In genomic region chr19:16615788-16616187, GRCh38 we compare ENCODE assay signal across 18 cellular contexts. TPM values are rescaled to one million over a fixed set of nuclear protein-coding genes. Genes with fewer than 3 reads are reported as not detected.
DNase-seq lines count a peak whose midpoint lies in the region; ATAC-seq, FAIRE-seq and TF ChIP-seq lines count a peak whose summit lies in the region.
"Had no signal": no experiment of that assay in that cellular context is flagged by ENCODE, and none has a peak within 500 bp of the region (broad histone marks: within the 10 kb centered on the region; RNA-seq: fewer than 3 reads in every experiment).

No MANE protein-coding gene starts in this region.

- FAIRE-seq in K562 (lab: Jason Lieb, UNC) = peak; percentile 77
- FAIRE-seq: TTC549 had no signal

- H3K4me2 ChIP-seq in K562 (ENCODE audit: insufficient read depth, low read length) (no peak overlapping the region), trophoblast cell (ENCODE audit: low read length) (no peak overlapping the region)

- 0% methylated on average over 1 of the region's 1 CpG for WGBS in K562 (ENCODE audit: insufficient coverage, low coverage, missing lambda C conversion rate)
- WGBS in trophoblast cell (ENCODE audit: extremely low coverage, insufficient coverage, insufficient read length) = no CpG with 5 or more reads among the region's 1 CpG

- H3K27ac ChIP-seq in K562 (ENCODE audit: extremely low read depth, low read depth, low read length) (no peak overlapping the region), trophoblast cell (ENCODE audit: low read depth, low read length) (no peak overlapping the region), dorsolateral prefrontal cortex (no peak overlapping the region)
- H3K27ac ChIP-seq: heart left ventricle, sigmoid colon had no signal

- H3K9me1 ChIP-seq in K562 (ENCODE audit: control insufficient read depth, insufficient read depth, low read length) = peaks cover 15% of the 10 kb centered on the region

- H3K9ac ChIP-seq in K562 (ENCODE audit: insufficient read depth in 1 of 2, low read depth in 2 of 2, low read length in 2 of 2) = no peak overlapping the region
- no peak overlapping the region for H3K9ac ChIP-seq in trophoblast cell (ENCODE audit: low read length)

- H3K27me3 ChIP-seq in K562 (ENCODE audit: control insufficient read depth in 2 of 2, insufficient read depth in 2 of 2, low read length in 2 of 2) (no peaks in the 10 kb centered on the region), trophoblast cell (ENCODE audit: insufficient read depth, low read length) (no peaks in the 10 kb centered on the region), dorsolateral prefrontal cortex (no peaks in the 10 kb centered on the region)
- H3K27me3 ChIP-seq: heart left ventricle, sigmoid colon had no signal

- H3K79me2 ChIP-seq in K562 (ENCODE audit: control insufficient read depth, insufficient read depth, low read length) (peaks cover 98% of the 10 kb centered on the region), trophoblast cell (ENCODE audit: control insufficient read depth, insufficient read depth, low read length, poor library complexity) (peaks cover 38% of the 10 kb centered on the region)

- no peak overlapping the region for H4K91ac ChIP-seq in trophoblast cell (ENCODE audit: low read depth, low read length)

- no TSS peak for BruUV-seq in K562 (replicated peaks; lab: Mats Ljungman, UMichigan)

- TF ChIP-seq RAD21 in K562 (CRISPR knock-in tag; conservative IDR thresholded peaks at IDR 0.05 in 1 of 2, IDR thresholded peaks at IDR 0.05 in 1 of 2) = no peak

- H3K4ac ChIP-seq in trophoblast cell (ENCODE audit: low read depth, low read length) = peak overlapping the region; percentile 17

- peaks cover 16% of the 10 kb centered on the region; the same call in 2 of the 3 replicates for H3K36me3 ChIP-seq in K562 (ENCODE audit: control insufficient read depth, insufficient read depth, low read length)
- peaks cover 0 to 3% of the 10 kb centered on the region in 2 experiments for H3K36me3 ChIP-seq in trophoblast cell (ENCODE audit: control insufficient read depth in 1 of 2, insufficient read depth in 2 of 2, low read length in 2 of 2)
- H3K36me3 ChIP-seq: heart left ventricle, sigmoid colon had no signal

- POLR2A ChIA-PET in activated CD4-positive, alpha-beta T cell treated with anti-CD3 and anti-CD28 coated beads for 36 hours (lab: Charles Lee) = interaction anchor here (1.4 kb wide), 1 partner anchor 11 kb away, joined by 3 read pairs; no protein-coding TSS in a partner anchor
- POLR2A ChIA-PET in K562 (lab: Yijun Ruan, JAX) = interaction anchor here (1.2 to 5.6 kb wide), 5 partner anchors 8 to 34 kb away, joined by 3 to 52 read pairs (median 4); partner anchors contain the start of gene MED26

- H3K9me3 Mint-ChIP-seq in activated CD4-positive, alpha-beta T cell treated with anti-CD3 and anti-CD28 coated beads for 36 hours (ENCODE audit: low read depth) = no peaks in the 10 kb centered on the region
- H3K9me3 Mint-ChIP-seq: mesothelial cell of epicardium had no signal

- H4K20me1 ChIP-seq in K562 (replicated peaks; ENCODE audit: control insufficient read depth, insufficient read depth, low read length) = peaks cover 90% of the 10 kb centered on the region

- H3K27me3 Mint-ChIP-seq in activated CD4-positive, alpha-beta T cell treated with anti-CD3 and anti-CD28 coated beads for 36 hours = no peaks in the 10 kb centered on the region

- no peak overlapping the region for H2BK12ac ChIP-seq in trophoblast cell (ENCODE audit: low read length)

- no peak overlapping the region for H4K12ac ChIP-seq in trophoblast cell (ENCODE audit: low read depth, low read length)

- peaks cover 14 to 15% of the 10 kb centered on the region in 2 experiments; a peak in 4 of 5 replicates for H3K4me1 ChIP-seq in K562 (replicated peaks in 1 of 2; ENCODE audit: control insufficient read depth in 2 of 2, insufficient read depth in 2 of 2, low read length in 2 of 2)
- H3K4me1 ChIP-seq in trophoblast cell (ENCODE audit: control insufficient read depth in 1 of 2, insufficient read depth in 2 of 2, low read length in 2 of 2) = peaks cover 10 to 15% of the 10 kb centered on the region in 2 experiments

- CTCF ChIA-PET in activated CD4-positive, alpha-beta T cell treated with anti-CD3 and anti-CD28 coated beads for 36 hours (lab: Charles Lee) = interaction anchor here (0.6 kb wide), 1 partner anchor 40 kb away, joined by 3 read pairs; no protein-coding TSS in a partner anchor
- CTCF ChIA-PET in K562 (lab: Yijun Ruan, JAX; ENCODE audit: low intra/inter-chr PET ratio) = interaction anchor here (0.5 kb wide), 1 partner anchor 32 kb away, joined by 3 read pairs; no protein-coding TSS in a partner anchor

- intact Hi-C loops in activated CD4-positive, alpha-beta T cell treated with anti-CD3 and anti-CD28 coated beads for 36 hours (cut with DNase I, micrococcal nuclease) = loop anchor here in 1 of 2 experiments (1.0 kb wide), 1 partner anchor 27 kb away; no protein-coding TSS in a partner anchor
- intact Hi-C loops in K562 (cut with micrococcal nuclease) = no loop called here
- intact Hi-C loops in dorsolateral prefrontal cortex (cut with DNase I) = no loop called here

- no peak overlapping the region for H3K4me3 Mint-ChIP-seq in activated CD4-positive, alpha-beta T cell treated with anti-CD3 and anti-CD28 coated beads for 36 hours
- H3K4me3 Mint-ChIP-seq: mesothelial cell of epicardium had no signal

- H3K4me1 Mint-ChIP-seq in activated CD4-positive, alpha-beta T cell treated with anti-CD3 and anti-CD28 coated beads for 36 hours = peaks cover 71% of the 10 kb centered on the region

- no peak overlapping the region for H4K8ac ChIP-seq in trophoblast cell (ENCODE audit: low read depth, low read length)

- peaks cover 3% of the 10 kb centered on the region for H3K79me1 ChIP-seq in trophoblast cell (ENCODE audit: low read length)

- H2AK5ac ChIP-seq in trophoblast cell (ENCODE audit: low read length) = peak overlapping the region; percentile 26

- DNase-seq in activated CD4-positive, alpha-beta T cell treated with anti-CD3 and anti-CD28 coated beads for 36 hours = no peak
- no peak for DNase-seq in activated CD4-positive, alpha-beta T cell treated with anti-CD3 and anti-CD28 coated beads for 1 hour
- DNase-seq in LHCN-M2 (ENCODE audit: low read depth) (peak; percentile 26), K562 (ENCODE audit: extremely low read depth in 1 of 4, low spot score in 3 of 4) (peak in 3 of 4 experiments; percentile 52 to 72 (median 59)), trophoblast cell (no peak), amygdala (lab: John Stamatoyannopoulos, UW) (no peak), dorsolateral prefrontal cortex (no peak)
- DNase-seq: activated CD8-positive, alpha-beta memory T cell treated with anti-CD3 and anti-CD28 coated beads for 24 hours; activated effector memory CD4-positive, alpha-beta T cell treated with anti-CD3 and anti-CD28 coated beads, Interleukin-2, amount 50 U/mL, for 16 hours; heart left ventricle; KG1; NCI-H1436; NCI-H2227 treated with DMSO at 0.1 percent for 48 hours; SIG-M5; sigmoid colon had no signal

- H3K4me3 ChIP-seq in K562 (no peak overlapping the region), trophoblast cell (ENCODE audit: low read depth, low read length) (no peak overlapping the region), dorsolateral prefrontal cortex (no peak overlapping the region)
- H3K4me3 ChIP-seq: heart left ventricle, sigmoid colon had no signal

- H3K27ac Mint-ChIP-seq in activated CD4-positive, alpha-beta T cell treated with anti-CD3 and anti-CD28 coated beads for 36 hours = no peak overlapping the region
- H3K27ac Mint-ChIP-seq: mesothelial cell of epicardium had no signal

- peak overlapping the region; percentile 41 for H3K18ac ChIP-seq in trophoblast cell (ENCODE audit: low read length)

- no peak overlapping the region for H3K14ac ChIP-seq in trophoblast cell (ENCODE audit: low read length)

- ATAC-seq in activated CD4-positive, alpha-beta T cell treated with anti-CD3 and anti-CD28 coated beads for 36 hours = peak; percentile 68
- ATAC-seq in K562 (peak; percentile 61), GM21825 (IDR thresholded peaks at IDR 0.05; ENCODE audit: unreplicated experiment) (no peak)
- ATAC-seq: heart left ventricle had no signal

- H2BK120ac ChIP-seq in trophoblast cell (ENCODE audit: insufficient read depth, low read length, poor library complexity) = no peak overlapping the region

- TF ChIP-seq EP300 in K562 (IDR thresholded peaks at IDR 0.05; ENCODE audit: low read length) = no peak

- H3K23ac ChIP-seq in trophoblast cell (ENCODE audit: low read length) = no peak overlapping the region

- no peak overlapping the region for H2BK5ac ChIP-seq in trophoblast cell (ENCODE audit: low read depth, low read length, poor library complexity)

- H3K36me3 Mint-ChIP-seq in activated CD4-positive, alpha-beta T cell treated with anti-CD3 and anti-CD28 coated beads for 36 hours (ENCODE audit: low read depth) = no peaks in the 10 kb centered on the region
- H3K36me3 Mint-ChIP-seq: mesothelial cell of epicardium had no signal

- in situ Hi-C loops in K562 (cut with MboI) = no loop called here

- TF ChIP-seq CTCF in K562 (IDR thresholded peaks at IDR 0.05 in 2 of 3, conservative IDR thresholded peaks at IDR 0.05 in 1 of 3; ENCODE audit: insufficient read depth in 2 of 3, low read depth in 1 of 3, low read length in 3 of 3) (no peak), dorsolateral prefrontal cortex (IDR thresholded peaks at IDR 0.05 in 54 of 56, conservative IDR thresholded peaks at IDR 0.05 in 2 of 56; ENCODE audit: low read depth in 1 of 56, partially characterized antibody in 56 of 56) (no peak)

- H3K9me3 ChIP-seq in K562 (replicated peaks; ENCODE audit: control insufficient read depth, insufficient read depth, low read depth, low read length) (no peaks in the 10 kb centered on the region), trophoblast cell (ENCODE audit: insufficient read depth, low read depth, low read length) (no peaks in the 10 kb centered on the region)
- H3K9me3 ChIP-seq: heart left ventricle, sigmoid colon had no signal

- no peak overlapping the region for H2AFZ ChIP-seq in K562 (ENCODE audit: low read depth, low read length)
- H2AFZ ChIP-seq in trophoblast cell (ENCODE audit: insufficient read depth, low read length, poor library complexity) = no peak overlapping the region

- TF ChIP-seq POLR2A in K562 (conservative IDR thresholded peaks at IDR 0.05) = no peak

RNA-seq across cellular contexts. Expression of gene MED26, which starts 12.2 kb away (rescaled TPM):
- 10 to 100 TPM; 13.6 to 14.5 TPM for total RNA-seq in activated CD4-positive, alpha-beta T cell treated with anti-CD3 and anti-CD28 coated beads for 36 hours
- total RNA-seq in LHCN-M2 (2014; rRNA removed) (7.4 and 8.9 TPM in 2 replicates), K562 (2014; rRNA removed) (12.9 and 15.2 TPM in 2 replicates), K562 (2014; rRNA removed; fragmentation: Illumina TruSeq; extraction: Trizol) (3.7 and 4.6 TPM in 2 replicates), K562 (2015; rRNA removed; fragmentation: Illumina TruSeq; extraction: Trizol) (7.1 and 7.5 TPM in 2 replicates), K562 (2021) (15.1 and 16.5 TPM in 2 replicates), dorsolateral prefrontal cortex (10 to 100 TPM in 55 of 120 experiments, 1 to 10 TPM in 65; 5.4 to 17.4 (median 9.8) TPM)
- polyA plus RNA-seq in LHCN-M2 (2012) = 3.8 TPM
- total RNA-seq in K562 (2011; cell fraction: chromatin; rRNA removed; ENCODE audit: low replicate concordance) = 31.4 and 62.0 TPM in 2 replicates
- total RNA-seq in K562 (2011; cell fraction: nucleolus; rRNA removed) = 34.2 and 40.0 TPM in 2 replicates
- 27.1 and 33.1 TPM in 2 replicates for total RNA-seq in K562 (2011; cell fraction: nucleoplasm; rRNA removed)
- polyA plus RNA-seq in K562 (2011; rRNA removed) (5.6 and 6.1 TPM in 2 replicates), K562 (2014; fragmentation: Illumina TruSeq; extraction: Trizol) (6.2 and 8.4 TPM in 2 replicates), K562 (2014; fragmentation: Nextera tagmentation; extraction: Ambion mirVana) (under 1 TPM; 0.71 to 0.86 TPM), K562 (2014; rRNA removed) (8.4 and 9.0 TPM in 2 replicates)
- polyA plus RNA-seq in K562 (2011; cell fraction: cytosol; rRNA removed) = 5.8 and 11.0 TPM in 2 replicates
- polyA plus RNA-seq in K562 (2011; cell fraction: nucleus; rRNA removed) = 6.6 and 9.2 TPM in 2 replicates
- polyA plus RNA-seq in K562 (2012) = 5.5 and 7.2 TPM in 2 replicates
- polyA minus RNA-seq in K562 (2011; rRNA and poly(A)+ RNA removed) = 5.4 and 10.0 TPM in 2 replicates
- polyA minus RNA-seq in K562 (2011; cell fraction: cytosol; rRNA and poly(A)+ RNA removed) = 10.9 and 11.5 TPM in 2 replicates
- 13.2 and 20.2 TPM in 2 replicates for polyA minus RNA-seq in K562 (2011; cell fraction: nucleus; rRNA and poly(A)+ RNA removed)
- 10.5 and 11.2 TPM in 2 replicates for polyA plus RNA-seq in trophoblast cell (2013)

RNA-seq across cellular contexts. Expression of gene SLC35E1, which starts 43.6 kb away (rescaled TPM):
- total RNA-seq in activated CD4-positive, alpha-beta T cell treated with anti-CD3 and anti-CD28 coated beads for 36 hours = 10 to 100 TPM; 51.5 to 72.1 TPM
- total RNA-seq in LHCN-M2 (2014; rRNA removed) (33.2 and 34.3 TPM in 2 replicates), K562 (2014; rRNA removed) (18.5 and 24.4 TPM in 2 replicates), K562 (2014; rRNA removed; fragmentation: Illumina TruSeq; extraction: Trizol) (27.8 and 28.4 TPM in 2 replicates), K562 (2015; rRNA removed; fragmentation: Illumina TruSeq; extraction: Trizol) (25.7 and 27.3 TPM in 2 replicates), K562 (2021) (40.1 and 44.5 TPM in 2 replicates), dorsolateral prefrontal cortex (10 to 100 TPM; 27.5 to 64.1 (median 42.2) TPM)
- 33.3 TPM for polyA plus RNA-seq in LHCN-M2 (2012)
- total RNA-seq in K562 (2011; cell fraction: chromatin; rRNA removed; ENCODE audit: low replicate concordance) = 132 and 248 TPM in 2 replicates
- total RNA-seq in K562 (2011; cell fraction: nucleolus; rRNA removed) = 136 and 163 TPM in 2 replicates
- total RNA-seq in K562 (2011; cell fraction: nucleoplasm; rRNA removed) = 156 and 184 TPM in 2 replicates
- polyA plus RNA-seq in K562 (2011; rRNA removed) (28.0 and 40.1 TPM in 2 replicates), K562 (2014; fragmentation: Illumina TruSeq; extraction: Trizol) (31.3 and 34.3 TPM in 2 replicates), K562 (2014; fragmentation: Nextera tagmentation; extraction: Ambion mirVana) (10 to 100 TPM; 15.0 to 16.1 TPM), K562 (2014; rRNA removed) (19.3 and 29.4 TPM in 2 replicates)
- polyA plus RNA-seq in K562 (2011; cell fraction: cytosol; rRNA removed) = 41.7 and 60.4 TPM in 2 replicates
- polyA plus RNA-seq in K562 (2011; cell fraction: nucleus; rRNA removed) = 28.4 and 51.0 TPM in 2 replicates
- 23.2 and 28.7 TPM in 2 replicates for polyA plus RNA-seq in K562 (2012)
- polyA minus RNA-seq in K562 (2011; rRNA and poly(A)+ RNA removed) = 54.7 and 61.3 TPM in 2 replicates
- polyA minus RNA-seq in K562 (2011; cell fraction: cytosol; rRNA and poly(A)+ RNA removed) = 47.2 and 51.0 TPM in 2 replicates
- 20.2 and 28.9 TPM in 2 replicates for polyA minus RNA-seq in K562 (2011; cell fraction: nucleus; rRNA and poly(A)+ RNA removed)
- polyA plus RNA-seq in trophoblast cell (2013) = 101 TPM in 2 replicates

RNA-seq across cellular contexts. Expression of gene SMIM7, which starts 44.2 kb away (rescaled TPM):
- total RNA-seq in activated CD4-positive, alpha-beta T cell treated with anti-CD3 and anti-CD28 coated beads for 36 hours = 10 to 100 TPM; 46.5 to 52.2 TPM
- 97.1 and 97.3 TPM in 2 replicates for total RNA-seq in LHCN-M2 (2014; rRNA removed)
- polyA plus RNA-seq in LHCN-M2 (2012) = 81.2 TPM
- 167 and 203 TPM in 2 replicates for total RNA-seq in K562 (2011; cell fraction: chromatin; rRNA removed; ENCODE audit: low replicate concordance)
- total RNA-seq in K562 (2011; cell fraction: nucleolus; rRNA removed) = 137 and 142 TPM in 2 replicates
- 167 and 208 TPM in 2 replicates for total RNA-seq in K562 (2011; cell fraction: nucleoplasm; rRNA removed)
- total RNA-seq in K562 (2014; rRNA removed) = 55.3 and 63.3 TPM in 2 replicates
- 102 and 109 TPM in 2 replicates for total RNA-seq in K562 (2014; rRNA removed; fragmentation: Illumina TruSeq; extraction: Trizol)
- 110 and 114 TPM in 2 replicates for total RNA-seq in K562 (2015; rRNA removed; fragmentation: Illumina TruSeq; extraction: Trizol)
- 72.5 and 72.7 TPM in 2 replicates for total RNA-seq in K562 (2021)
- polyA plus RNA-seq in K562 (2011; rRNA removed) = 95.0 and 107 TPM in 2 replicates
- polyA plus RNA-seq in K562 (2011; cell fraction: cytosol; rRNA removed) = 60.8 and 84.9 TPM in 2 replicates
- 50.6 and 64.0 TPM in 2 replicates for polyA plus RNA-seq in K562 (2011; cell fraction: nucleus; rRNA removed)
- 67.5 and 69.7 TPM in 2 replicates for polyA plus RNA-seq in K562 (2012)
- 85.6 and 113 TPM in 2 replicates for polyA plus RNA-seq in K562 (2014; fragmentation: Illumina TruSeq; extraction: Trizol)
- polyA plus RNA-seq in K562 (2014; fragmentation: Nextera tagmentation; extraction: Ambion mirVana) = 100 to 1,000 TPM; 233 to 265 TPM
- polyA plus RNA-seq in K562 (2014; rRNA removed) = 105 and 122 TPM in 2 replicates
- 61.4 and 64.6 TPM in 2 replicates for polyA minus RNA-seq in K562 (2011; rRNA and poly(A)+ RNA removed)
- polyA minus RNA-seq in K562 (2011; cell fraction: cytosol; rRNA and poly(A)+ RNA removed) = 24.3 and 33.3 TPM in 2 replicates
- polyA minus RNA-seq in K562 (2011; cell fraction: nucleus; rRNA and poly(A)+ RNA removed) = 24.4 and 40.8 TPM in 2 replicates
- polyA plus RNA-seq in trophoblast cell (2013) = 65.8 and 66.8 TPM in 2 replicates
- 10 to 100 TPM; 55.9 to 95.0 (median 72.6) TPM for total RNA-seq in dorsolateral prefrontal cortex

RNA-seq across cellular contexts. Expression of gene TMEM38A, which starts 45.2 kb away (rescaled TPM):
- total RNA-seq in activated CD4-positive, alpha-beta T cell treated with anti-CD3 and anti-CD28 coated beads for 36 hours = 1 to 10 TPM in 1 of 2 experiments, under 1 TPM in 1; 0.89 to 1.2 TPM
- 2.9 and 3.2 TPM in 2 replicates for total RNA-seq in LHCN-M2 (2014; rRNA removed)
- 1.5 TPM for polyA plus RNA-seq in LHCN-M2 (2012)
- total RNA-seq in K562 (2011; cell fraction: chromatin; rRNA removed; ENCODE audit: low replicate concordance) = 5.1 and 6.9 TPM in 2 replicates
- 3.9 and 5.3 TPM in 2 replicates for total RNA-seq in K562 (2011; cell fraction: nucleolus; rRNA removed)
- total RNA-seq in K562 (2011; cell fraction: nucleoplasm; rRNA removed) = 4.2 and 4.7 TPM in 2 replicates
- 0.77 and 4.3 TPM in 2 replicates for total RNA-seq in K562 (2014; rRNA removed)
- total RNA-seq in K562 (2014; rRNA removed; fragmentation: Illumina TruSeq; extraction: Trizol) = 1.2 and 1.4 TPM in 2 replicates
- 0.90 and 1.6 TPM in 2 replicates for total RNA-seq in K562 (2015; rRNA removed; fragmentation: Illumina TruSeq; extraction: Trizol)
- 1.4 and 2.1 TPM in 2 replicates for total RNA-seq in K562 (2021)
- 1.5 and 1.8 TPM in 2 replicates for polyA plus RNA-seq in K562 (2011; rRNA removed)
- 0.72 and 2.6 TPM in 2 replicates for polyA plus RNA-seq in K562 (2011; cell fraction: cytosol; rRNA removed)
- polyA plus RNA-seq in K562 (2011; cell fraction: nucleus; rRNA removed) = 2.2 and 2.6 TPM in 2 replicates
- polyA plus RNA-seq in K562 (2012) = 1.3 and 1.4 TPM in 2 replicates
- 0.77 and 2.4 TPM in 2 replicates for polyA plus RNA-seq in K562 (2014; fragmentation: Illumina TruSeq; extraction: Trizol)
- under 1 TPM; 0.35 to 0.44 TPM for polyA plus RNA-seq in K562 (2014; fragmentation: Nextera tagmentation; extraction: Ambion mirVana)
- 1.9 and 3.3 TPM in 2 replicates for polyA plus RNA-seq in K562 (2014; rRNA removed)
- 0.78 and 4.0 TPM in 2 replicates for polyA minus RNA-seq in K562 (2011; rRNA and poly(A)+ RNA removed)
- 1.2 and 2.3 TPM in 2 replicates for polyA minus RNA-seq in K562 (2011; cell fraction: cytosol; rRNA and poly(A)+ RNA removed)
- 0.89 and 0.94 TPM in 2 replicates for polyA minus RNA-seq in K562 (2011; cell fraction: nucleus; rRNA and poly(A)+ RNA removed)
- 1.4 and 1.6 TPM in 2 replicates for polyA plus RNA-seq in trophoblast cell (2013)
- total RNA-seq in dorsolateral prefrontal cortex = 10 to 100 TPM; 15.4 to 51.2 (median 34.7) TPM

Comparison
In these comparisons a context has a peak if more than half of its experiments do, and no peak if none do; other contexts are left out.
1. DNase-seq: peak in LHCN-M2 (single experiment) and K562 (3 of 4); none in activated CD4-positive, alpha-beta T cell treated with anti-CD3 and anti-CD28 coated beads for 36 hours (single experiment), activated CD4-positive, alpha-beta T cell treated with anti-CD3 and anti-CD28 coated beads for 1 hour (single experiment), trophoblast cell (0 of 2), amygdala (0 of 56) and dorsolateral prefrontal cortex (0 of 10).